13 cellular contexts compared by ENCODE assay signal in genomic region chr3:162270059-162270458, GRCh38.
DNase-seq lines count a peak whose midpoint lies in the region; ATAC-seq and TF ChIP-seq lines count a peak whose summit lies in the region.
"Had no signal": no experiment of that assay in that cellular context is flagged by ENCODE, and none has a peak within 500 bp of the region (broad histone marks: within the 10 kb centered on the region; RNA-seq: fewer than 3 reads in every experiment).

No MANE protein-coding gene starts in this region.

- ATAC-seq in HG03045 (IDR thresholded peaks at IDR 0.05; ENCODE audit: unreplicated experiment) (no peak), GM18511 (IDR thresholded peaks at IDR 0.05; ENCODE audit: unreplicated experiment) (no peak)
- ATAC-seq: HCT116 had no signal

- H3K4me2 ChIP-seq in SU-DHL-6 (ENCODE audit: low read depth, low read length, poor library complexity, severe bottlenecking) = no peak overlapping the region
- peak overlapping the region; percentile 76 for H3K4me2 ChIP-seq in neural cell (ENCODE audit: low read length)

- H3K27me3 ChIP-seq in SU-DHL-6 (ENCODE audit: low read length) = no peaks in the 10 kb centered on the region
- H3K27me3 ChIP-seq in neural cell (ENCODE audit: insufficient read depth, low read depth, low read length) = no peaks in the 10 kb centered on the region

- TF ChIP-seq RAD21 in neural cell (conservative IDR thresholded peaks at IDR 0.05) = peak; percentile 12

- no peak overlapping the region for H3K27ac ChIP-seq in SU-DHL-6 (ENCODE audit: low read depth, low read length)
- peak overlapping the region; percentile 61 for H3K27ac ChIP-seq in neural cell (ENCODE audit: low read length)
- H3K27ac ChIP-seq: GM23248 had no signal

- H3K9ac ChIP-seq in SU-DHL-6 (ENCODE audit: low read length) (no peak overlapping the region), neural cell (ENCODE audit: low read length) (peak overlapping the region; percentile 29)
- H3K9ac ChIP-seq: GM23248 had no signal

- TF ChIP-seq CTCF in SU-DHL-6 (IDR thresholded peaks at IDR 0.05; ENCODE audit: insufficient read depth, low read length, poor library complexity, severe bottlenecking) = no peak
- no peak for TF ChIP-seq CTCF in neural cell (IDR thresholded peaks at IDR 0.05; ENCODE audit: poor library complexity, severe bottlenecking)

- H4K20me1 ChIP-seq in SU-DHL-6 (ENCODE audit: low read depth, low read length) (no peaks in the 10 kb centered on the region), neural cell (ENCODE audit: insufficient read depth) (no peaks in the 10 kb centered on the region)

- TF ChIP-seq EP300 in neural cell (conservative IDR thresholded peaks at IDR 0.05; ENCODE audit: poor library complexity, severe bottlenecking) = peak; percentile 99

- H3F3A ChIP-seq in SU-DHL-6 (ENCODE audit: insufficient read depth) (no peaks in the 10 kb centered on the region), neural cell (ENCODE audit: insufficient read depth, low read length, poor library complexity, severe bottlenecking) (peaks cover 9% of the 10 kb centered on the region)

- H2AFZ ChIP-seq in SU-DHL-6 (ENCODE audit: low read depth, low read length, severe bottlenecking) = peak overlapping the region; percentile 20
- no peak overlapping the region for H2AFZ ChIP-seq in neural cell (ENCODE audit: low read depth, low read length)
- H2AFZ ChIP-seq: GM23248 had no signal

- H3K79me2 ChIP-seq in SU-DHL-6 (ENCODE audit: insufficient read depth, low read length) (no peaks in the 10 kb centered on the region), neural cell (replicated peaks; ENCODE audit: insufficient read depth, low read length) (no peaks in the 10 kb centered on the region)

- H3K9me2 ChIP-seq in SU-DHL-6 (replicated peaks; ENCODE audit: insufficient read depth, low read length) = no peaks in the 10 kb centered on the region
- no peaks in the 10 kb centered on the region for H3K9me2 ChIP-seq in neural cell (ENCODE audit: insufficient read depth, low read length)

- no peak overlapping the region for H3K4me3 ChIP-seq in SU-DHL-6 (ENCODE audit: insufficient read depth, low read length, poor library complexity, severe bottlenecking)
- peak overlapping the region; percentile 50 for H3K4me3 ChIP-seq in neural cell (ENCODE audit: low read length)
- H3K4me3 ChIP-seq: GM23248 had no signal

- peak; percentile 38 for DNase-seq in COR-L47 (lab: John Stamatoyannopoulos, UW)
- DNase-seq in NCI-H748 (lab: John Stamatoyannopoulos, UW; ENCODE audit: unreplicated experiment) = peak; percentile 68
- no peak for DNase-seq in NCI-H1694 (lab: John Stamatoyannopoulos, UW)
- DNase-seq: C1 segment of cervical spinal cord; CD4-positive, alpha-beta T cell; DND-41; GDM1; GM23248 had no signal

- no peaks in the 10 kb centered on the region for H3K9me3 ChIP-seq in SU-DHL-6 (ENCODE audit: insufficient read depth, low read length)
- H3K9me3 ChIP-seq in neural cell (ENCODE audit: low read length) = no peaks in the 10 kb centered on the region

- H3K36me3 ChIP-seq in SU-DHL-6 (ENCODE audit: low read length) = no peaks in the 10 kb centered on the region
- no peaks in the 10 kb centered on the region for H3K36me3 ChIP-seq in neural cell (ENCODE audit: insufficient read depth, low read length)

TF ChIP-seq in neural cell, 6 proteins besides CTCF, POLR2A, EP300 and RAD21:
- TF ChIP-seq TAF1 (IDR thresholded peaks at IDR 0.05; ENCODE audit: low read depth) (no peak), EZH2 (IDR thresholded peaks at IDR 0.05; ENCODE audit: borderline replicate concordance, insufficient read depth, low read length, poor library complexity, severe bottlenecking) (no peak), REST (IDR thresholded peaks at IDR 0.05; ENCODE audit: borderline replicate concordance) (peak; percentile 95), SMC3 (conservative IDR thresholded peaks at IDR 0.05; ENCODE audit: poor library complexity) (peak; percentile 40), MXI1 (conservative IDR thresholded peaks at IDR 0.05; ENCODE audit: poor library complexity, severe bottlenecking) (no peak), POLR2AphosphoS5 (IDR thresholded peaks at IDR 0.05) (peak; percentile 92)
